ENCODE assay signal across 23 cellular contexts in the genomic region with DNA sequence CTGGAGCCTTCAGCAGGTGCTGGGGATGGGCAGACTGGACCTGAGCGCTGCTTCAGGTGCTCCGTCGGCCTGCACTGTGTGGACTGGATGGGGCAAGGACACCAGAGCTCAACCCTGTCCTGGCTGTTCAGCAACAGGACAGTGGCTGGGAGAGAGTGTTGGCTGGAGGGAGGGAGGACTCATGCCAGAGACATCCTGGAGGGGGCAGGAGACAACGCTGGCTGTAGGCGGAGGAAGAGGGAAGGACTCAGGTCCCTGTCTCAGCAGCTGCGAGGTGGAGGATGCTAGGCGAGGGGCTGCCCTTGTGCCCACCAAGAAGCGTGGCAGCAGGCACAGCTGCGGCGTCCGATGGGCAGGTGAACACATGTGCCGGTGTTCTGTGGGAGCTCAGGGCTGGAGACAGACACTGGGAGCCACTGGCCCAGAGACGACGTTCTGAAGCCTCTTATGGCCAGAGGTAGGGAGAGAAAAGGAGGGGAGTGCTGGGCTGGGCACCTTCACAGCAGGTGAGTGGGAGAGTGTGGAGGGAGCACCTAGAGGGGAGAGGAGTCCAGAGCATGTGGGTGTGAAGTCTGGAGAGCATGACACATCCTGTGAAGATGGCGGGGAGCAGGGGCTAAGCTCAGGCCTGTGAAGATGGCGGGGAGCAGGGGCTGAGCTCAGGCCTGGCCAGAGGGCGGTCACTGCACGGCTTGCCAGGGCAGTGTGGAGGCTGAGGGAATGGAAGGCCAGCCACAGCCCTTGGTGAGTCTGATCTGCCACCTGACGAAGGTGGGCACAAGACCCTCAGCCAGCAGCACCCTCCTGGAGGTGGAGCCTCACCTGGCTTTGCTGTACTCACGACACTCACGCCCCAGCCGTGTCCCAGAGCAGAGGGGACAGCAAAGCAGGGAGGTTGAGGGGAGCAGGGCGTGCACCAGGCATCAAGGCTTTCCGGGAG.
A peak's percentile ranks its signal among the peaks of the same experiment; 100 is the strongest.
DNase-seq lines count a peak whose midpoint lies in the region; ATAC-seq and TF ChIP-seq lines count a peak whose summit lies in the region.
"Had no signal": no experiment of that assay in that cellular context is flagged by ENCODE, and none has a peak within 500 bp of the region (broad histone marks: within the 10 kb centered on the region; RNA-seq: fewer than 3 reads in every experiment).

No MANE protein-coding gene starts in this region.

- no peak for TF ChIP-seq POLR2A in sigmoid colon (IDR thresholded peaks at IDR 0.05)

- H2AFZ ChIP-seq in neural progenitor cell (replicated peaks), result no peak overlapping the region

- no peak overlapping the region for H3K4me2 ChIP-seq in neural progenitor cell
- H3K4me2 ChIP-seq: A549; BLaER1 treated with 17β-estradiol and CSF1 and Interleukin-3, amounts not matched to agents 10 nM and 100 nM had no signal

- no peaks in the 10 kb centered on the region for H3K36me3 Mint-ChIP-seq in CD14-positive monocyte
- H3K36me3 Mint-ChIP-seq in neural progenitor cell, result peaks cover 2% of the 10 kb centered on the region
- no peaks in the 10 kb centered on the region for H3K36me3 Mint-ChIP-seq in mesothelial cell of epicardium
- H3K36me3 Mint-ChIP-seq: CD8-positive, alpha-beta T cell had no signal

- no peak for TF ChIP-seq EP300 in sigmoid colon (IDR thresholded peaks at IDR 0.05)

- H3K9me3 ChIP-seq in WERI-Rb-1 (ENCODE audit: severe bottlenecking) (peaks cover 28% of the 10 kb centered on the region), neural progenitor cell (ENCODE audit: low read depth) (peaks cover 14% of the 10 kb centered on the region), sigmoid colon (peaks cover 0 to 4% (median 0%) of the 10 kb centered on the region in 4 donors)

- TF ChIP-seq CTCF in CD14-positive monocyte (IDR thresholded peaks at IDR 0.05), result no peak
- peak; percentile 54 for TF ChIP-seq CTCF in WERI-Rb-1 (IDR thresholded peaks at IDR 0.05; ENCODE audit: low read depth, low read length)
- TF ChIP-seq CTCF in neural progenitor cell (IDR thresholded peaks at IDR 0.05), result no peak
- TF ChIP-seq CTCF in sigmoid colon (IDR thresholded peaks at IDR 0.05), result no peak
- TF ChIP-seq CTCF in mesothelial cell of epicardium (IDR thresholded peaks at IDR 0.05; ENCODE audit: unreplicated experiment), result no peak

- H3K9me3 Mint-ChIP-seq in CD14-positive monocyte (peaks cover 29 to 52% (median 41%) of the 10 kb centered on the region in 7 donors), neural progenitor cell (peaks cover 37% of the 10 kb centered on the region), mesothelial cell of epicardium (peaks cover 34% of the 10 kb centered on the region)

- no peaks in the 10 kb centered on the region for H4K20me1 ChIP-seq in neural progenitor cell (ENCODE audit: low read depth)

- H3F3A ChIP-seq in neural progenitor cell (ENCODE audit: low read depth), result no peaks in the 10 kb centered on the region

- no peaks in the 10 kb centered on the region for H3K79me2 ChIP-seq in neural progenitor cell (ENCODE audit: low read depth)

- H3K27ac Mint-ChIP-seq in CD14-positive monocyte (no peak overlapping the region), neural progenitor cell (no peak overlapping the region), mesothelial cell of epicardium (no peak overlapping the region)
- H3K27ac Mint-ChIP-seq: CD8-positive, alpha-beta T cell had no signal

- 85 to 86% methylated on average over 24 of the region's 24 CpGs for WGBS in sigmoid colon, 2 donors

- H3K4me1 Mint-ChIP-seq in CD14-positive monocyte (no peaks in the 10 kb centered on the region), neural progenitor cell (no peaks in the 10 kb centered on the region), mesothelial cell of epicardium (no peaks in the 10 kb centered on the region)

- no peak overlapping the region for H3K9ac ChIP-seq in neural progenitor cell
- H3K9ac ChIP-seq: BLaER1 treated with 17β-estradiol and CSF1 and Interleukin-3, amounts not matched to agents 10 nM and 100 nM had no signal

- DNase-seq in CD14-positive monocyte (ENCODE audit: low spot score), result peak; percentile 35
- DNase-seq in WERI-Rb-1, result peak; percentile 4
- DNase-seq in neural progenitor cell (ENCODE audit: low spot score), result no peak
- DNase-seq in sigmoid colon, result peak; percentile 44
- DNase-seq in mesothelial cell of epicardium (ENCODE audit: low spot score in 2 of 2, unreplicated experiment in 2 of 2), result no peak
- no peak for DNase-seq in NOMO-1 treated with dmso at 0.1 percent for 144 hours (lab: John Stamatoyannopoulos, UW; ENCODE audit: unreplicated experiment)
- DNase-seq: AML-193; Caco-2; CD8-positive, alpha-beta T cell; KBM-7; MV-4-11; NCI-H1105; NCI-H1436 treated with DMSO at 0.1 percent for 48 hours; NCI-H187 treated with DMSO at 0.1 percent for 48 hours; NCI-H524; NCI-H82; RPMI8226; SHP77 treated with DMSO at 0.1 percent for 48 hours had no signal

- peaks cover 6 to 24% (median 10%) of the 10 kb centered on the region in 3 donors for H3K27me3 Mint-ChIP-seq in CD14-positive monocyte (ENCODE audit: low read depth in 3 of 3)
- H3K27me3 Mint-ChIP-seq in neural progenitor cell (ENCODE audit: insufficient read depth, low read depth), result peaks cover 12% of the 10 kb centered on the region
- peaks cover 1% of the 10 kb centered on the region for H3K27me3 Mint-ChIP-seq in mesothelial cell of epicardium (ENCODE audit: low read depth)

- intact Hi-C loops in CD14-positive monocyte (cut with micrococcal nuclease) (no loop called here), sigmoid colon (cut with DNase I) (no loop called here)

- H3K27me3 ChIP-seq in WERI-Rb-1 (ENCODE audit: insufficient read depth, low read depth, severe bottlenecking), result no peaks in the 10 kb centered on the region
- H3K27me3 ChIP-seq in neural progenitor cell, result no peaks in the 10 kb centered on the region
- no peaks in the 10 kb centered on the region for H3K27me3 ChIP-seq in sigmoid colon
- H3K27me3 ChIP-seq: BLaER1 treated with 17β-estradiol and CSF1 and Interleukin-3, amounts not matched to agents 10 nM and 100 nM had no signal

- H3K4me1 ChIP-seq in neural progenitor cell (no peaks in the 10 kb centered on the region), sigmoid colon (no peaks in the 10 kb centered on the region)
- H3K4me1 ChIP-seq: A549, Caco-2 had no signal

- no peak overlapping the region for H3K27ac ChIP-seq in WERI-Rb-1
- H3K27ac ChIP-seq in neural progenitor cell, result no peak overlapping the region
- no peak overlapping the region for H3K27ac ChIP-seq in sigmoid colon
- H3K27ac ChIP-seq: A549; BLaER1 treated with 17β-estradiol and CSF1 and Interleukin-3, amounts not matched to agents 10 nM and 100 nM had no signal

- H3K36me3 ChIP-seq in WERI-Rb-1, result no peaks in the 10 kb centered on the region
- no peaks in the 10 kb centered on the region for H3K36me3 ChIP-seq in neural progenitor cell
- no peaks in the 10 kb centered on the region for H3K36me3 ChIP-seq in sigmoid colon
- H3K36me3 ChIP-seq: BLaER1 treated with 17β-estradiol and CSF1 and Interleukin-3, amounts not matched to agents 10 nM and 100 nM had no signal

- no peak for ATAC-seq in GM19035 (IDR thresholded peaks at IDR 0.05; ENCODE audit: unreplicated experiment)
- ATAC-seq in SK-N-SH treated with all-trans-retinoic acid at 6 μM for 48 hours, result no peak
- ATAC-seq: A549; CD8-positive, alpha-beta T cell; HCT116 had no signal

- H3K4me3 Mint-ChIP-seq in CD14-positive monocyte, result peak overlapping the region in 1 of 2 donors; percentile 41
- peak overlapping the region; percentile 36 for H3K4me3 Mint-ChIP-seq in neural progenitor cell
- no peak overlapping the region for H3K4me3 Mint-ChIP-seq in mesothelial cell of epicardium
- H3K4me3 Mint-ChIP-seq: CD8-positive, alpha-beta T cell had no signal

- H3K4me3 ChIP-seq in WERI-Rb-1 (ENCODE audit: low read depth, low read length), result no peak overlapping the region
- no peak overlapping the region for H3K4me3 ChIP-seq in neural progenitor cell
- H3K4me3 ChIP-seq in sigmoid colon, result no peak overlapping the region
- H3K4me3 ChIP-seq: A549; BLaER1 treated with 17β-estradiol and CSF1 and Interleukin-3, amounts not matched to agents 10 nM and 100 nM had no signal

TF ChIP-seq in SK-N-SH treated with all-trans-retinoic acid at 6 μM for 48 hours, 23 proteins besides CTCF, POLR2A, EP300 and RAD21:
- TF ChIP-seq ESRRG (CRISPR knock-in tag; IDR thresholded peaks at IDR 0.05) (no peak), CSDC2 (CRISPR knock-in tag; IDR thresholded peaks at IDR 0.05) (no peak), ZNF565 (CRISPR knock-in tag; conservative IDR thresholded peaks at IDR 0.05; ENCODE audit: low read depth) (no peak), ZNF70 (CRISPR knock-in tag; IDR thresholded peaks at IDR 0.05) (no peak), ZFP3 (CRISPR knock-in tag; IDR thresholded peaks at IDR 0.05) (no peak), TCF4 (CRISPR knock-in tag; IDR thresholded peaks at IDR 0.05; ENCODE audit: borderline replicate concordance) (no peak), SNAI2 (CRISPR knock-in tag; IDR thresholded peaks at IDR 0.05) (no peak), OSR1 (CRISPR knock-in tag; IDR thresholded peaks at IDR 0.05) (no peak), BACH2 (CRISPR knock-in tag; IDR thresholded peaks at IDR 0.05; ENCODE audit: borderline replicate concordance) (no peak), ZFP30 (CRISPR knock-in tag; IDR thresholded peaks at IDR 0.05) (no peak)

Comparison
In these comparisons a context has a peak if more than half of its experiments do, and no peak if none do; other contexts are left out.
1. DNase-seq: peak in CD14-positive monocyte (single experiment), WERI-Rb-1 (single experiment) and sigmoid colon (single experiment); none in neural progenitor cell (single experiment), mesothelial cell of epicardium (0 of 2) and NOMO-1 treated with dmso at 0.1 percent for 144 hours (single experiment).